In genomic region chr12:9796916-9797315, GRCh38 we compare ENCODE assay signal across 1 cellular context.
TF ChIP-seq lines count a peak whose summit lies in the region.

No MANE protein-coding gene starts in this region.

TF ChIP-seq in K562, 482 proteins besides CTCF, POLR2A, EP300 and RAD21:
- TF ChIP-seq SNIP1 (IDR thresholded peaks at IDR 0.05; ENCODE audit: low read depth) (no peak), SLC30A9 (CRISPR knock-in tag; IDR thresholded peaks at IDR 0.05) (no peak), ZNF175 (CRISPR knock-in tag; IDR thresholded peaks at IDR 0.05; ENCODE audit: low read depth) (0 out of 2 replicates have a peak, but pooled peaks have one; percentile 22), U2AF1 (optimal IDR thresholded peaks at IDR 0.05; ENCODE audit: low read depth, low read length) (no peak), GTF2E2 (tag; IDR thresholded peaks at IDR 0.05) (0 out of 2 replicates have a peak, but pooled peaks have one; percentile 10)
- TF ChIP-seq, protein P1, sequence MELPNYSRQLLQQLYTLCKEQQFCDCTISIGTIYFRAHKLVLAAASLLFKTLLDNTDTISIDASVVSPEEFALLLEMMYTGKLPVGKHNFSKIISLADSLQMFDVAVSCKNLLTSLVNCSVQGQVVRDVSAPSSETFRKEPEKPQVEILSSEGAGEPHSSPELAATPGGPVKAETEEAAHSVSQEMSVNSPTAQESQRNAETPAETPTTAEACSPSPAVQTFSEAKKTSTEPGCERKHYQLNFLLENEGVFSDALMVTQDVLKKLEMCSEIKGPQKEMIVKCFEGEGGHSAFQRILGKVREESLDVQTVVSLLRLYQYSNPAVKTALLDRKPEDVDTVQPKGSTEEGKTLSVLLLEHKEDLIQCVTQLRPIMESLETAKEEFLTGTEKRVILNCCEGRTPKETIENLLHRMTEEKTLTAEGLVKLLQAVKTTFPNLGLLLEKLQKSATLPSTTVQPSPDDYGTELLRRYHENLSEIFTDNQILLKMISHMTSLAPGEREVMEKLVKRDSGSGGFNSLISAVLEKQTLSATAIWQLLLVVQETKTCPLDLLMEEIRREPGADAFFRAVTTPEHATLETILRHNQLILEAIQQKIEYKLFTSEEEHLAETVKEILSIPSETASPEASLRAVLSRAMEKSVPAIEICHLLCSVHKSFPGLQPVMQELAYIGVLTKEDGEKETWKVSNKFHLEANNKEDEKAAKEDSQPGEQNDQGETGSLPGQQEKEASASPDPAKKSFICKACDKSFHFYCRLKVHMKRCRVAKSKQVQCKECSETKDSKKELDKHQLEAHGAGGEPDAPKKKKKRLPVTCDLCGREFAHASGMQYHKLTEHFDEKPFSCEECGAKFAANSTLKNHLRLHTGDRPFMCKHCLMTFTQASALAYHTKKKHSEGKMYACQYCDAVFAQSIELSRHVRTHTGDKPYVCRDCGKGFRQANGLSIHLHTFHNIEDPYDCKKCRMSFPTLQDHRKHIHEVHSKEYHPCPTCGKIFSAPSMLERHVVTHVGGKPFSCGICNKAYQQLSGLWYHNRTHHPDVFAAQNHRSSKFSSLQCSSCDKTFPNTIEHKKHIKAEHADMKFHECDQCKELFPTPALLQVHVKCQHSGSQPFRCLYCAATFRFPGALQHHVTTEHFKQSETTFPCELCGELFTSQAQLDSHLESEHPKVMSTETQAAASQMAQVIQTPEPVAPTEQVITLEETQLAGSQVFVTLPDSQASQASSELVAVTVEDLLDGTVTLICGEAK (IDR thresholded peaks at IDR 0.05) = 0 out of 2 replicates have a peak, but pooled peaks have one; percentile 19
- TF ChIP-seq, protein P1 (CRISPR knock-in tag; IDR thresholded peaks at IDR 0.05) = no peak
